In genomic region chr2:157250836-157251235, GRCh38 we compare ENCODE assay signal across 29 cellular contexts. TPM values are rescaled to one million over a fixed set of nuclear protein-coding genes. Genes with fewer than 3 reads are reported as not detected.
"Had no signal": no experiment of that assay in that cellular context is flagged by ENCODE, and none has a peak within 500 bp of the region (broad histone marks: within the 10 kb centered on the region; RNA-seq: fewer than 3 reads in every experiment).

No MANE protein-coding gene starts in this region.

- H3K36me3 ChIP-seq: esophagus muscularis mucosa, gastroesophageal sphincter, heart right ventricle, neural progenitor cell, right lobe of liver, suprapubic skin had no signal

- H3K9me3 Mint-ChIP-seq: dendritic cell treated with granulocyte-macrophage colony-stimulating factor and Interleukin-4, amounts not matched to agents 40 ng/mL and 50 ng/mL, for 4 days; memory B cell; nephron; neural progenitor cell; stimulated activated naive CD8-positive, alpha-beta T cell treated with anti-CD3 and anti-CD28 coated beads, Interleukin-15, amount 100 ng/mL, for 72 hours; type B pancreatic cell had no signal

- H3K9me3 ChIP-seq: esophagus muscularis mucosa, gastroesophageal sphincter, heart right ventricle, right lobe of liver, suprapubic skin had no signal

- H3K27ac Mint-ChIP-seq: dendritic cell treated with granulocyte-macrophage colony-stimulating factor and Interleukin-4, amounts not matched to agents 40 ng/mL and 50 ng/mL, for 4 days; memory B cell; naive B cell; nephron; neural progenitor cell; progenitor cell of endocrine pancreas; stimulated activated naive CD8-positive, alpha-beta T cell treated with anti-CD3 and anti-CD28 coated beads, Interleukin-15, amount 100 ng/mL, for 72 hours; type B pancreatic cell had no signal

- H3K36me3 Mint-ChIP-seq: memory B cell, naive B cell, neural progenitor cell, type B pancreatic cell had no signal

- H3K27ac ChIP-seq: esophagus muscularis mucosa, gastroesophageal sphincter, heart right ventricle, neural progenitor cell, parathyroid adenoma, right lobe of liver, suprapubic skin had no signal

- FAIRE-seq: endothelial cell of umbilical vein, islet of Langerhans had no signal

- H3K4me1 ChIP-seq: esophagus muscularis mucosa, gastroesophageal sphincter, heart right ventricle, parathyroid adenoma, right lobe of liver had no signal

- H3K27me3 Mint-ChIP-seq: dendritic cell treated with granulocyte-macrophage colony-stimulating factor and Interleukin-4, amounts not matched to agents 40 ng/mL and 50 ng/mL, for 4 days; type B pancreatic cell had no signal

- DNase-seq: effector memory CD4-positive, alpha-beta T cell; foreskin keratinocyte; glutamatergic neuron; heart right ventricle; hippocampal formation; kidney glomerular epithelial cell; naive B cell; right lobe of liver; stimulated activated CD4-positive, alpha-beta T cell treated with anti-CD3 and anti-CD28 coated beads, Interleukin-12 subunit alpha, Interleukin-12 subunit beta, amount 100 ng/mL, for 4 hours; stimulated activated CD4-positive, alpha-beta T cell treated with anti-CD3 and anti-CD28 coated beads, Interleukin-1b, Interleukin-23, amount 100 ng/mL, for 48 hours; stimulated activated CD4-positive, alpha-beta T cell treated with anti-CD3 and anti-CD28 coated beads, Interleukin-4, amount 100 ng/mL, for 1 hour; stimulated activated CD8-positive, alpha-beta memory T cell treated with anti-CD3 and anti-CD28 coated beads, Interleukin-4, amount 100 ng/mL, for 48 hours; stimulated activated naive CD4-positive, alpha-beta T cell; stimulated activated naive CD8-positive, alpha-beta T cell treated with anti-CD3 and anti-CD28 coated beads, Interleukin-15, amount 100 ng/mL, for 72 hours had no signal

- H3K4me3 ChIP-seq: esophagus muscularis mucosa, gastroesophageal sphincter, heart right ventricle, lung, neural progenitor cell, right lobe of liver, smooth muscle cell, suprapubic skin had no signal

- H3K79me2 ChIP-seq: parathyroid adenoma had no signal

- H3K9ac ChIP-seq: neural progenitor cell, parathyroid adenoma had no signal

- H3K4me3 Mint-ChIP-seq: dendritic cell treated with granulocyte-macrophage colony-stimulating factor and Interleukin-4, amounts not matched to agents 40 ng/mL and 50 ng/mL, for 4 days; memory B cell; naive B cell; nephron; neural progenitor cell; stimulated activated naive CD8-positive, alpha-beta T cell treated with anti-CD3 and anti-CD28 coated beads, Interleukin-15, amount 100 ng/mL, for 72 hours; type B pancreatic cell had no signal

- H3K4me1 Mint-ChIP-seq: naive B cell, nephron had no signal

- H2AFZ ChIP-seq: neural progenitor cell, parathyroid adenoma had no signal

- ATAC-seq: foreskin keratinocyte; gastroesophageal sphincter; heart right ventricle; left lobe of liver; right lobe of liver; stimulated activated naive CD8-positive, alpha-beta T cell treated with anti-CD3 and anti-CD28 coated beads, Interleukin-15, amount 100 ng/mL, for 72 hours had no signal

- H3K4me2 ChIP-seq: neural progenitor cell, smooth muscle cell had no signal

- H3K27me3 ChIP-seq: esophagus muscularis mucosa, foreskin keratinocyte, gastroesophageal sphincter, neural progenitor cell, right lobe of liver, suprapubic skin had no signal

RNA-seq across cellular contexts. Expression of gene GALNT5, which starts 6.7 kb away (rescaled TPM):
- total RNA-seq: endothelial cell of umbilical vein had no signal
- polyA plus RNA-seq: endothelial cell of umbilical vein had no signal
